Comparison of ENCODE assay signal across 8 cellular contexts in genomic region chr9:128203024-128203841, GRCh38. TPM values are rescaled to one million over a fixed set of nuclear protein-coding genes. Genes with fewer than 3 reads are reported as not detected.
DNase-seq lines count a peak whose midpoint lies in the region; ATAC-seq and TF ChIP-seq lines count a peak whose summit lies in the region.

TSS of gene DNM1 (plus strand) at chr9:128203379. CDS start at chr9:128203471, 92 bp downstream.

- peak; percentile 69 for DNase-seq in Calu3
- peak; percentile 85 for DNase-seq in Karpas-422
- DNase-seq in T follicular helper cell (ENCODE audit: low read depth) = peak; percentile 55
- peak in 5 of 7 donors; percentile 52 to 65 (median 62) for DNase-seq in adrenal gland
- DNase-seq in left ventricle myocardium inferior = peak; percentile 61
- DNase-seq in posterior vena cava (ENCODE audit: low spot score) = peak; percentile 89
- DNase-seq in upper lobe of right lung = peak; percentile 83

- no peaks in the 10 kb centered on the region for H3K79me2 ChIP-seq in Karpas-422 (ENCODE audit: low read length)

- H3K27me3 ChIP-seq in Karpas-422 (ENCODE audit: low read length) (no peaks in the 10 kb centered on the region), adrenal gland (no peaks in the 10 kb centered on the region), left ventricle myocardium inferior (ENCODE audit: low read depth) (peaks cover 25% of the 10 kb centered on the region), upper lobe of right lung (peaks cover 25% of the 10 kb centered on the region)

- peaks cover 9% of the 10 kb centered on the region for H3K4me1 ChIP-seq in Karpas-422 (ENCODE audit: low read length)
- peaks cover 12 to 16% of the 10 kb centered on the region in 2 donors for H3K4me1 ChIP-seq in adrenal gland (replicated peaks in 1 of 2)
- H3K4me1 ChIP-seq in left ventricle myocardium inferior = peaks cover 11% of the 10 kb centered on the region
- peaks cover 10% of the 10 kb centered on the region for H3K4me1 ChIP-seq in upper lobe of right lung

- H3K27ac Mint-ChIP-seq in Calu3 (ENCODE audit: unreplicated experiment) = no peak within 1 kb of the TSS

- no peaks in the 10 kb centered on the region for H3K9me2 ChIP-seq in Karpas-422 (replicated peaks; ENCODE audit: insufficient read depth, low read length)

- 0 to 1% (median 0%) methylated on average over 29 to 91 of the region's 91 CpGs for WGBS in adrenal gland, 4 donors

- H3K4me3 ChIP-seq in Karpas-422 (ENCODE audit: low read length) = peak within 1 kb of the TSS; percentile 71
- H3K4me3 ChIP-seq in adrenal gland = peak within 1 kb of the TSS in 2 of 4 donors; percentile 31 to 60
- peak within 1 kb of the TSS; percentile 78 for H3K4me3 ChIP-seq in left ventricle myocardium inferior
- H3K4me3 ChIP-seq in upper lobe of right lung = peak within 1 kb of the TSS; percentile 58

- TF ChIP-seq CTCF in Calu3 (IDR thresholded peaks at IDR 0.05; ENCODE audit: unreplicated experiment) (peak; percentile 65), adrenal gland (IDR thresholded peaks at IDR 0.05) (peak in 5 of 6 experiments; percentile 21 to 96 (median 96)), left ventricle myocardium inferior (IDR thresholded peaks at IDR 0.05; ENCODE audit: borderline replicate concordance) (peak; percentile 95), upper lobe of right lung (IDR thresholded peaks at IDR 0.05) (peak; percentile 76)

- intact Hi-C loops in Calu3 (cut with micrococcal nuclease; ENCODE audit: unreplicated experiment) = no loop called here
- intact Hi-C loops in adrenal gland (cut with DNase I) = no loop called here
- intact Hi-C loops in left ventricle myocardium inferior (cut with micrococcal nuclease) = no loop called here
- intact Hi-C loops in posterior vena cava (cut with DNase I) = no loop called here
- intact Hi-C loops in upper lobe of right lung (cut with DNase I) = no loop called here

- H3K36me3 Mint-ChIP-seq in Calu3 (ENCODE audit: insufficient read depth, unreplicated experiment) = peaks cover 27% of the 10 kb centered on the region

- no peaks in the 10 kb centered on the region for H3K27me3 Mint-ChIP-seq in Calu3 (ENCODE audit: unreplicated experiment)

- no peaks in the 10 kb centered on the region for H3K9me3 ChIP-seq in Karpas-422 (ENCODE audit: low read length)
- H3K9me3 ChIP-seq in adrenal gland (replicated peaks in 1 of 3) = no peaks in the 10 kb centered on the region
- H3K9me3 ChIP-seq in left ventricle myocardium inferior (replicated peaks) = no peaks in the 10 kb centered on the region
- H3K9me3 ChIP-seq in upper lobe of right lung = no peaks in the 10 kb centered on the region

- H2AFZ ChIP-seq in Karpas-422 (ENCODE audit: low read length) = peak within 1 kb of the TSS; percentile 62; the same call in 1 of the 2 replicates

- H3K4me1 Mint-ChIP-seq in Calu3 (ENCODE audit: low read depth, unreplicated experiment) = peaks cover 14% of the 10 kb centered on the region

- ATAC-seq in GM21528 (IDR thresholded peaks at IDR 0.05; ENCODE audit: low FRiP score, unreplicated experiment) (peak; percentile 68), upper lobe of right lung (peak; percentile 98)

- H3K9ac ChIP-seq in Karpas-422 (ENCODE audit: low read length) = peak within 1 kb of the TSS; percentile 69

- no peaks in the 10 kb centered on the region for H3K9me3 Mint-ChIP-seq in Calu3 (ENCODE audit: low read depth, unreplicated experiment)

- peak within 1 kb of the TSS; percentile 73 for H3K4me2 ChIP-seq in Karpas-422 (ENCODE audit: low read depth, low read length, poor library complexity, severe bottlenecking)

- H3K27ac ChIP-seq in Karpas-422 (ENCODE audit: low read length) = no peak within 1 kb of the TSS
- peak within 1 kb of the TSS in 1 of 5 donors; percentile 41 for H3K27ac ChIP-seq in adrenal gland
- H3K27ac ChIP-seq in left ventricle myocardium inferior (replicated peaks) = peak within 1 kb of the TSS; percentile 62
- no peak within 1 kb of the TSS for H3K27ac ChIP-seq in upper lobe of right lung

- peak within 1 kb of the TSS; percentile 82 for H3K4me3 Mint-ChIP-seq in Calu3 (ENCODE audit: low read depth, unreplicated experiment)

- H3K36me3 ChIP-seq in Karpas-422 (ENCODE audit: insufficient read depth, low read length) (no peaks in the 10 kb centered on the region), adrenal gland (replicated peaks in 1 of 2) (no peaks in the 10 kb centered on the region), left ventricle myocardium inferior (no peaks in the 10 kb centered on the region), upper lobe of right lung (no peaks in the 10 kb centered on the region)

- no TSS peak for BruUV-seq in Calu3 (replicated peaks; lab: Mats Ljungman, UMichigan)

- no peaks in the 10 kb centered on the region for H4K20me1 ChIP-seq in Karpas-422 (ENCODE audit: insufficient read depth, low read depth, low read length)

- CTCF ChIA-PET in Calu3 (lab: Charles Lee) = no interaction called here

- peak; percentile 30 to 37 for TF ChIP-seq POLR2A in adrenal gland (IDR thresholded peaks at IDR 0.05)

RNA-seq across cellular contexts. Expression of gene DNM1, which starts in this region (rescaled TPM):
- total RNA-seq in Calu3 (2022) = 30.8 and 40.0 TPM in 2 replicates
- 0.65 and 5.0 TPM in 2 replicates for total RNA-seq in Karpas-422 (2014; rRNA removed; shearing (Covaris generic); ENCODE audit: low replicate concordance)
- 10 to 100 TPM in 6 of 8 donors, 1 to 10 TPM in 2; 2.4 to 14.7 (median 12.2) TPM for total RNA-seq in adrenal gland
- polyA plus RNA-seq in adrenal gland = 10 to 100 TPM in 2 of 3 donors, 1 to 10 TPM in 1; 5.8 to 44.3 (median 17.5) TPM
- total RNA-seq in left ventricle myocardium inferior = 4.9 TPM
- 10 to 100 TPM; 19.0 to 46.5 TPM for total RNA-seq in posterior vena cava
- total RNA-seq in upper lobe of right lung = 5.2 TPM
